17 cellular contexts compared by ENCODE assay signal in the genomic region with DNA sequence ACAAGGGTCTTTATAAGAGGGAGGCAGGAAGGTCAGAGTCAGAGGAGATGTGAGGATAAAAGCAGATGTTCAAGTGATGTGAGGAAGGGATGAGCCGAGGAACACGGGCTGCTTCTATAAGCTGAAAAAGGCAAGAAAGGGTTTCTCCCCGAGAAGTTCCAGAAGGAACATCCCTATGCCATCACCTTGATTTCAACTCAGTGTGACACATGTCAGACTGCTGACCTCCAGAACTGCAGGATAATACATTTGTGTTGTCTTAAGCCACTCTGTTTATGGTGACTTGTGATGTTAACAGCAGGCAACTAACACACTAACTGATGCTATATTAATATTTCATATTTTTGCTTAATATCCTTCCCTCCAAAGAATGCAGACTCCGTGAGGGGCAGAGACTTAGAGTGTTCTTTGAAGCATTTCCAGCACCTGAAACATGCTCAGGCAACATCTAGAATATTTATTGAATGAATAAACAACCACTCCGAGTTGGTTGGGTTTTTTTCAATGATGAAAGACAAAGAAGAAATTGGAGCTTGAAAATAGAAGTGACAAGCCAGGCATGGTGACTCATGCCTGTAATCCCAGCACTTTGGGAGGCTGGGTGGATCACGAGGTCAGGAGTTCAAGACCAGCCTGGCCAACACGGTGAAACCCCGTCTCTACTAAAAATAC.
"Had no signal": no experiment of that assay in that cellular context is flagged by ENCODE, and none has a peak within 500 bp of the region (broad histone marks: within the 10 kb centered on the region; RNA-seq: fewer than 3 reads in every experiment).

No MANE protein-coding gene starts in this region.

- ATAC-seq: activated T-cell treated with anti-CD3 and anti-CD28 coated beads, Interleukin-2, amount 50 U/mL, for 72 hours; heart right ventricle; left ventricle myocardium superior; right cardiac atrium had no signal

- H3K9ac ChIP-seq: neural progenitor cell had no signal

- H3K4me2 ChIP-seq: neural progenitor cell had no signal

- DNase-seq: activated CD4-positive, CD25-positive, alpha-beta regulatory T cell treated with anti-CD3 and anti-CD28 coated beads, Interleukin-2, amount 50 U/mL, for 72 hours; activated CD8-positive, alpha-beta memory T cell treated with anti-CD3 and anti-CD28 coated beads for 24 hours; activated gamma-delta T cell; activated T-cell treated with anti-CD3 and anti-CD28 coated beads, Interleukin-2, amount 50 U/mL, for 72 hours; adrenal gland; heart right ventricle; left ventricle myocardium superior; right cardiac atrium; stimulated activated CD4-positive, alpha-beta T cell treated with anti-CD3 and anti-CD28 coated beads, Interleukin-2, amount 100 ng/mL, for 48 hours; stomach; testis; upper lobe of left lung had no signal

- H3K36me3 ChIP-seq: adrenal gland, heart right ventricle, neural progenitor cell, prostate gland, stomach, upper lobe of left lung had no signal

- H3K27ac ChIP-seq: adrenal gland, heart right ventricle, neural progenitor cell, prostate gland, skin epidermis, stomach, testis, upper lobe of left lung had no signal

- H3K9me3 ChIP-seq: adrenal gland, prostate gland, stomach, testis, upper lobe of left lung had no signal

- H3K4me3 ChIP-seq: adrenal gland, heart right ventricle, neural progenitor cell, prostate gland, skin epidermis, stomach, testis, upper lobe of left lung had no signal

- FAIRE-seq: astrocyte, colon had no signal

- H2AFZ ChIP-seq: neural progenitor cell had no signal

- H3K4me1 ChIP-seq: adrenal gland, heart right ventricle, neural progenitor cell, prostate gland, stomach, testis, upper lobe of left lung had no signal

- H3K27me3 ChIP-seq: adrenal gland, heart right ventricle, neural progenitor cell, stomach, testis, upper lobe of left lung had no signal
